14 cellular contexts compared by ENCODE assay signal in genomic region chr2:175007510-175007909, GRCh38.
"Had no signal": no experiment of that assay in that cellular context is flagged by ENCODE, and none has a peak within 500 bp of the region (broad histone marks: within the 10 kb centered on the region; RNA-seq: fewer than 3 reads in every experiment).

No MANE protein-coding gene starts in this region.

- H2AFZ ChIP-seq: hepatocyte had no signal

- FAIRE-seq: urothelium cell line had no signal

- H3K4me3 ChIP-seq: hepatocyte, thoracic aorta had no signal

- H3K9me3 Mint-ChIP-seq: activated CD4-positive, alpha-beta memory T cell treated with anti-CD3 and anti-CD28 coated beads, Interleukin-2, amount 10 ng/mL, durations not matched to agents 7 days and 5 days; activated naive CD4-positive, alpha-beta T cell treated with anti-CD3 and anti-CD28 coated beads, Interleukin-2, amount 10 ng/mL, durations not matched to agents 7 days and 5 days; activated T-cell treated with anti-CD3 and anti-CD28 coated beads, Interleukin-2, amount 50 U/mL, for 24 hours; memory B cell; naive thymus-derived CD8-positive, alpha-beta T cell; stimulated activated effector memory CD8-positive, alpha-beta T cell treated with anti-CD3 and anti-CD28 coated beads, Interleukin-12 subunit alpha, Interleukin-12 subunit beta, amount 100 ng/mL, for 72 hours had no signal

- DNase-seq: activated CD4-positive, alpha-beta memory T cell treated with anti-CD3 and anti-CD28 coated beads, Interleukin-2, amount 10 ng/mL, durations not matched to agents 7 days and 5 days; activated CD4-positive, alpha-beta T cell treated with anti-CD3 and anti-CD28 coated beads for 4 hours; activated naive CD4-positive, alpha-beta T cell treated with anti-CD3 and anti-CD28 coated beads, Interleukin-2, amount 10 ng/mL, durations not matched to agents 7 days and 5 days; activated T-cell treated with anti-CD3 and anti-CD28 coated beads, Interleukin-2, amount 50 U/mL, for 24 hours; erythroblast; islet precursor cell; naive thymus-derived CD8-positive, alpha-beta T cell; T-helper 2 cell had no signal

- H3K4me3 Mint-ChIP-seq: activated CD4-positive, alpha-beta memory T cell treated with anti-CD3 and anti-CD28 coated beads, Interleukin-2, amount 10 ng/mL, durations not matched to agents 7 days and 5 days; activated naive CD4-positive, alpha-beta T cell treated with anti-CD3 and anti-CD28 coated beads, Interleukin-2, amount 10 ng/mL, durations not matched to agents 7 days and 5 days; activated T-cell treated with anti-CD3 and anti-CD28 coated beads, Interleukin-2, amount 50 U/mL, for 24 hours; memory B cell; naive thymus-derived CD8-positive, alpha-beta T cell; stimulated activated effector memory CD8-positive, alpha-beta T cell treated with anti-CD3 and anti-CD28 coated beads, Interleukin-12 subunit alpha, Interleukin-12 subunit beta, amount 100 ng/mL, for 72 hours had no signal

- H3K27ac ChIP-seq: hepatocyte had no signal

- H3K36me3 ChIP-seq: thoracic aorta had no signal

- H3K4me2 ChIP-seq: hepatocyte had no signal

- H3K4me1 Mint-ChIP-seq: memory B cell; stimulated activated effector memory CD8-positive, alpha-beta T cell treated with anti-CD3 and anti-CD28 coated beads, Interleukin-12 subunit alpha, Interleukin-12 subunit beta, amount 100 ng/mL, for 72 hours had no signal

- ATAC-seq: left lobe of liver; naive thymus-derived CD8-positive, alpha-beta T cell; stimulated activated effector memory CD8-positive, alpha-beta T cell treated with anti-CD3 and anti-CD28 coated beads, Interleukin-12 subunit alpha, Interleukin-12 subunit beta, amount 100 ng/mL, for 72 hours had no signal

- H3K36me3 Mint-ChIP-seq: activated naive CD4-positive, alpha-beta T cell treated with anti-CD3 and anti-CD28 coated beads, Interleukin-2, amount 10 ng/mL, durations not matched to agents 7 days and 5 days; memory B cell; naive thymus-derived CD8-positive, alpha-beta T cell; stimulated activated effector memory CD8-positive, alpha-beta T cell treated with anti-CD3 and anti-CD28 coated beads, Interleukin-12 subunit alpha, Interleukin-12 subunit beta, amount 100 ng/mL, for 72 hours had no signal

- H3K27ac Mint-ChIP-seq: activated CD4-positive, alpha-beta memory T cell treated with anti-CD3 and anti-CD28 coated beads, Interleukin-2, amount 10 ng/mL, durations not matched to agents 7 days and 5 days; activated naive CD4-positive, alpha-beta T cell treated with anti-CD3 and anti-CD28 coated beads, Interleukin-2, amount 10 ng/mL, durations not matched to agents 7 days and 5 days; activated T-cell treated with anti-CD3 and anti-CD28 coated beads, Interleukin-2, amount 50 U/mL, for 24 hours; memory B cell; naive thymus-derived CD8-positive, alpha-beta T cell; stimulated activated effector memory CD8-positive, alpha-beta T cell treated with anti-CD3 and anti-CD28 coated beads, Interleukin-12 subunit alpha, Interleukin-12 subunit beta, amount 100 ng/mL, for 72 hours had no signal

- H3K9me3 ChIP-seq: thoracic aorta had no signal
